ENCODE assay signal across 8 cellular contexts in the genomic region with DNA sequence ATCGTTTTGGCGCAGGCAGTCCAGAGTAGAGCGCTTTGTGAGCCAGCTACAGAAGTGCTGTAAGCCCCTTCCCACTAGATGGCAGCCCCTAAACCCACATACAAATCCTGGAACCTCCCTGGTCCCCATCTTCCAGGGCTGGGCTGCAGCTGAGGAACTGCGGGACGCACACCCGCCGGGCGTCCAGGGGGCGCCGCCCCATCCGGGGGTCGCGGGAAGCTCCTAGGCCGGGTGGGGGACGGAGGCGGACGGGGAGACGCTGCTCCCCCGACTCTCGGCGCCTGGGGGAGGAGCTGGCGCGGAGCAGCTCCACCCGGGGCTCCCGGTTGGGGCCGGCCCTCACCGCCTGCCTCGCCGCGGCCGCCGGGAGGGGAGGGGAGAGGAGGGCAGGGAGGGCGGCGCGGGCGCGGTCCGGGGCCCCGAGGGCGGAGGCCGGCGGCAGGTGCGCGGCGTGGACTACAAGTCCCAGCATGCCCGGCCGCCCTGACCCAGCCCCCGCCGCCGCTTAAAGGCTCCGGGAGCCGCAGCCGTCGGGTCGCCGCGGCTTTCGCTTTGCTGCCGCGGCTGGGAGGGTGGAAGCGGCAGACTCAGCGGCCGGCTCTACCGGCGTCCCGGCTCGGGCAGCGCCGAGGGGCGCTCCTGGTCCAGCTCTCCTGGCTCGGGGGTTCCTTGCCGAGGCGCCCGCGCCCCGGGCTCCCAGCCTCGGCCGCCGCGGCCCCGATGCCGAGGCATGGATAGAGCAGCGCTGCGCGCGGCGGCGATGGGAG. TPM values are rescaled to one million over a fixed set of nuclear protein-coding genes. Genes with fewer than 3 reads are reported as not detected.
DNase-seq lines count a peak whose midpoint lies in the region; ATAC-seq and TF ChIP-seq lines count a peak whose summit lies in the region.

KSR1 (plus strand) TSS at position 535 of the 767 bp plus-strand sequence; CDS start at position 731, 196 bp downstream.

- H3K9me3 ChIP-seq in neural progenitor cell (ENCODE audit: low read depth) (no peaks in the 10 kb centered on the region), stomach smooth muscle (ENCODE audit: control insufficient read depth in 2 of 2, low read length in 2 of 2) (no peaks in the 10 kb centered on the region)

- peaks cover 3% of the 10 kb centered on the region for H3K4me1 ChIP-seq in foreskin keratinocyte
- peaks cover 24% of the 10 kb centered on the region for H3K4me1 ChIP-seq in neural progenitor cell
- H3K4me1 ChIP-seq in stomach smooth muscle (ENCODE audit: control insufficient read depth, insufficient read depth, low read length): peaks cover 17% of the 10 kb centered on the region

- H3K4me1 Mint-ChIP-seq in IgD-negative memory B cell: peaks cover 10 to 18% (median 11%) of the 10 kb centered on the region in 3 donors
- H3K4me1 Mint-ChIP-seq in neural progenitor cell: peaks cover 39% of the 10 kb centered on the region

- H3K27ac Mint-ChIP-seq in IgD-negative memory B cell: peak within 1 kb of the TSS; percentile 55 to 98 (median 78)
- peak within 1 kb of the TSS; percentile 87 for H3K27ac Mint-ChIP-seq in neural progenitor cell

- DNase-seq in DMS 273 treated with DMSO at 0.1 percent for 48 hours (lab: John Stamatoyannopoulos, UW) (peak; percentile 44), SHP77 (lab: John Stamatoyannopoulos, UW) (peak; percentile 41 to 83), foreskin keratinocyte (no peak), neural progenitor cell (ENCODE audit: low spot score) (peak; percentile 97)
- peak; percentile 94 for DNase-seq in activated effector memory CD4-positive, alpha-beta T cell treated with anti-CD3 and anti-CD28 coated beads, Interleukin-2, amount 50 U/mL, for 16 hours

- H2AFZ ChIP-seq in neural progenitor cell (replicated peaks): peak within 1 kb of the TSS; percentile 92

- peak within 1 kb of the TSS; percentile 98 for H3K4me3 ChIP-seq in neural progenitor cell
- peak within 1 kb of the TSS; percentile 79 to 81 for H3K4me3 ChIP-seq in stomach smooth muscle (ENCODE audit: low read length in 2 of 2)

- peak; percentile 74 for ATAC-seq in GM21447 (IDR thresholded peaks at IDR 0.05; ENCODE audit: unreplicated experiment)
- peak; percentile 82 for ATAC-seq in foreskin keratinocyte

- H3K36me3 Mint-ChIP-seq in IgD-negative memory B cell: no peaks in the 10 kb centered on the region
- H3K36me3 Mint-ChIP-seq in neural progenitor cell: no peaks in the 10 kb centered on the region

- no peaks in the 10 kb centered on the region for H3K27me3 Mint-ChIP-seq in IgD-negative memory B cell
- H3K27me3 Mint-ChIP-seq in neural progenitor cell (ENCODE audit: insufficient read depth, low read depth): peaks cover 14% of the 10 kb centered on the region

- H3K27ac ChIP-seq in foreskin keratinocyte: no peak within 1 kb of the TSS
- peak within 1 kb of the TSS; percentile 86 for H3K27ac ChIP-seq in neural progenitor cell
- H3K27ac ChIP-seq in stomach smooth muscle (ENCODE audit: low read length): peak within 1 kb of the TSS; percentile 67

- H3K27me3 ChIP-seq in foreskin keratinocyte (peaks cover 51% of the 10 kb centered on the region), neural progenitor cell (peaks cover 6% of the 10 kb centered on the region), stomach smooth muscle (ENCODE audit: control insufficient read depth in 1 of 2, insufficient read depth in 2 of 2, low read length in 2 of 2) (no peaks in the 10 kb centered on the region)

- H3K36me3 ChIP-seq in neural progenitor cell (no peaks in the 10 kb centered on the region), stomach smooth muscle (ENCODE audit: control insufficient read depth in 2 of 2, insufficient read depth in 2 of 2, low read length in 2 of 2) (no peaks in the 10 kb centered on the region)

- H3F3A ChIP-seq in neural progenitor cell (ENCODE audit: low read depth): peaks cover 29% of the 10 kb centered on the region

- TF ChIP-seq CTCF in foreskin keratinocyte (conservative IDR thresholded peaks at IDR 0.05) (peak; percentile 16), neural progenitor cell (IDR thresholded peaks at IDR 0.05) (peak; percentile 69)

- peak within 1 kb of the TSS; percentile 88 to 97 (median 94) for H3K4me3 Mint-ChIP-seq in IgD-negative memory B cell
- peak within 1 kb of the TSS; percentile 98 for H3K4me3 Mint-ChIP-seq in neural progenitor cell

- H3K9ac ChIP-seq in neural progenitor cell (peak within 1 kb of the TSS; percentile 73), stomach smooth muscle (ENCODE audit: low read length in 2 of 2) (peak within 1 kb of the TSS; percentile 69 to 76)

- peaks cover 38% of the 10 kb centered on the region for H4K20me1 ChIP-seq in neural progenitor cell (ENCODE audit: low read depth)

- peaks cover 42% of the 10 kb centered on the region for H3K79me2 ChIP-seq in neural progenitor cell (ENCODE audit: low read depth)

- H3K9me3 Mint-ChIP-seq in IgD-negative memory B cell: no peaks in the 10 kb centered on the region
- H3K9me3 Mint-ChIP-seq in neural progenitor cell: no peaks in the 10 kb centered on the region

- H3K4me2 ChIP-seq in neural progenitor cell: peak within 1 kb of the TSS; percentile 95

RNA-seq across cellular contexts. Expression of gene KSR1, which starts in this region (rescaled TPM):
- polyA plus RNA-seq in IgD-negative memory B cell (2.1 TPM), foreskin keratinocyte (0.65 and 0.75 TPM in 2 replicates)
- total RNA-seq in foreskin keratinocyte (1.3 and 2.2 TPM in 2 replicates), neural progenitor cell (ENCODE audit: low replicate concordance) (16.4 and 19.2 TPM in 2 replicates)

Comparison
In these comparisons a context has a peak if more than half of its experiments do, and no peak if none do; other contexts are left out.
1. DNase-seq: peak in DMS 273 treated with DMSO at 0.1 percent for 48 hours (single experiment), SHP77 (2 of 2), activated effector memory CD4-positive, alpha-beta T cell treated with anti-CD3 and anti-CD28 coated beads, Interleukin-2, amount 50 U/mL, for 16 hours (single experiment) and neural progenitor cell (single experiment); none in foreskin keratinocyte (0 of 2).